Comparison of ENCODE assay signal across 9 cellular contexts in genomic region chrX:14673764-14674163, GRCh38.
A peak's percentile ranks its signal among the peaks of the same experiment; 100 is the strongest.
DNase-seq lines count a peak whose midpoint lies in the region; ATAC-seq lines count a peak whose summit lies in the region.
"Had no signal": no experiment of that assay in that cellular context is flagged by ENCODE, and none has a peak within 500 bp of the region (broad histone marks: within the 10 kb centered on the region; RNA-seq: fewer than 3 reads in every experiment).

No MANE protein-coding gene starts in this region.

- H3K4me3 Mint-ChIP-seq in stimulated activated naive CD8-positive, alpha-beta T cell treated with anti-CD3 and anti-CD28 coated beads, Interleukin-15, Interleukin-2, amounts not matched to agents 100 ng/mL and 50 ng/mL, for 24 hours = no peak overlapping the region
- no peak overlapping the region for H3K4me3 Mint-ChIP-seq in naive thymus-derived CD4-positive, alpha-beta T cell

- CTCF ChIA-PET in naive thymus-derived CD4-positive, alpha-beta T cell (lab: Charles Lee) = no interaction called here

- peak overlapping the region; percentile 58 for H3K27ac Mint-ChIP-seq in stimulated activated naive CD8-positive, alpha-beta T cell treated with anti-CD3 and anti-CD28 coated beads, Interleukin-15, Interleukin-2, amounts not matched to agents 100 ng/mL and 50 ng/mL, for 24 hours
- no peak overlapping the region for H3K27ac Mint-ChIP-seq in naive thymus-derived CD4-positive, alpha-beta T cell

- H3K36me3 Mint-ChIP-seq in stimulated activated naive CD8-positive, alpha-beta T cell treated with anti-CD3 and anti-CD28 coated beads, Interleukin-15, Interleukin-2, amounts not matched to agents 100 ng/mL and 50 ng/mL, for 24 hours (ENCODE audit: low read depth) = no peaks in the 10 kb centered on the region
- H3K36me3 Mint-ChIP-seq in naive thymus-derived CD4-positive, alpha-beta T cell = no peaks in the 10 kb centered on the region

- H3K9me3 ChIP-seq in naive thymus-derived CD4-positive, alpha-beta T cell (ENCODE audit: control insufficient read depth in 2 of 3, low read length in 3 of 3) = no peaks in the 10 kb centered on the region

- DNase-seq in NCI-H1092 treated with DMSO at 0.1 percent for 48 hours (lab: John Stamatoyannopoulos, UW) (peak; percentile 9), dedifferentiated amniotic fluid mesenchymal stem cell (ENCODE audit: extremely low spot score) (peak; percentile 69), NCI-H2227 (lab: John Stamatoyannopoulos, UW; ENCODE audit: unreplicated experiment) (no peak)
- no peak for DNase-seq in naive thymus-derived CD4-positive, alpha-beta T cell

- H3K4me3 ChIP-seq in ACC112 (ENCODE audit: low read depth, low read length) = no peak overlapping the region
- no peak overlapping the region for H3K4me3 ChIP-seq in naive thymus-derived CD4-positive, alpha-beta T cell (ENCODE audit: low read length)

- H3K27ac ChIP-seq in ACC112 (ENCODE audit: low read depth, low read length) = 0 out of 2 replicates have a peak overlapping the region, but pooled peaks have one; percentile 18
- H3K27ac ChIP-seq in naive thymus-derived CD4-positive, alpha-beta T cell (ENCODE audit: low read depth, low read length) = no peak overlapping the region
- H3K27ac ChIP-seq: HL-60 had no signal

- no peak overlapping the region for H2AFZ ChIP-seq in ACC112 (ENCODE audit: low read length, unreplicated experiment)

- H3K4me1 ChIP-seq in ACC112 (ENCODE audit: control insufficient read depth, insufficient read depth, low read length, unreplicated experiment) = peaks cover 26% of the 10 kb centered on the region
- no peaks in the 10 kb centered on the region for H3K4me1 ChIP-seq in naive thymus-derived CD4-positive, alpha-beta T cell (ENCODE audit: control insufficient read depth in 2 of 2, insufficient read depth in 2 of 2, low read length in 2 of 2)

- H3K27me3 Mint-ChIP-seq in stimulated activated naive CD8-positive, alpha-beta T cell treated with anti-CD3 and anti-CD28 coated beads, Interleukin-15, Interleukin-2, amounts not matched to agents 100 ng/mL and 50 ng/mL, for 24 hours = no peaks in the 10 kb centered on the region
- no peaks in the 10 kb centered on the region for H3K27me3 Mint-ChIP-seq in naive thymus-derived CD4-positive, alpha-beta T cell

- peak; percentile 94 for ATAC-seq in GM18498 (IDR thresholded peaks at IDR 0.05; ENCODE audit: unreplicated experiment)
- peak; percentile 95 for ATAC-seq in HG02610 (IDR thresholded peaks at IDR 0.05; ENCODE audit: unreplicated experiment)
- no peak for ATAC-seq in naive thymus-derived CD4-positive, alpha-beta T cell

- H3K9me3 Mint-ChIP-seq in stimulated activated naive CD8-positive, alpha-beta T cell treated with anti-CD3 and anti-CD28 coated beads, Interleukin-15, Interleukin-2, amounts not matched to agents 100 ng/mL and 50 ng/mL, for 24 hours = no peaks in the 10 kb centered on the region
- no peaks in the 10 kb centered on the region for H3K9me3 Mint-ChIP-seq in naive thymus-derived CD4-positive, alpha-beta T cell

- intact Hi-C loops in naive thymus-derived CD4-positive, alpha-beta T cell (cut with micrococcal nuclease) = no loop called here

- no peaks in the 10 kb centered on the region for H3K79me2 ChIP-seq in ACC112 (ENCODE audit: control insufficient read depth, insufficient read depth, low read length, unreplicated experiment)

- no peaks in the 10 kb centered on the region for H3K27me3 ChIP-seq in ACC112 (ENCODE audit: insufficient read depth, low read length)
- no peaks in the 10 kb centered on the region for H3K27me3 ChIP-seq in naive thymus-derived CD4-positive, alpha-beta T cell (ENCODE audit: control insufficient read depth in 2 of 2, insufficient read depth in 2 of 2, low read length in 2 of 2)

- peaks cover 10% of the 10 kb centered on the region for H3K4me1 Mint-ChIP-seq in stimulated activated naive CD8-positive, alpha-beta T cell treated with anti-CD3 and anti-CD28 coated beads, Interleukin-15, Interleukin-2, amounts not matched to agents 100 ng/mL and 50 ng/mL, for 24 hours (ENCODE audit: low read depth)
- peaks cover 0 to 9% (median 0%) of the 10 kb centered on the region in 7 donors for H3K4me1 Mint-ChIP-seq in naive thymus-derived CD4-positive, alpha-beta T cell

- POLR2A ChIA-PET in naive thymus-derived CD4-positive, alpha-beta T cell (lab: Charles Lee) = no interaction called here

- H3K36me3 ChIP-seq in ACC112 (ENCODE audit: insufficient read depth, low read length) = no peaks in the 10 kb centered on the region
- no peaks in the 10 kb centered on the region for H3K36me3 ChIP-seq in naive thymus-derived CD4-positive, alpha-beta T cell (ENCODE audit: control insufficient read depth in 2 of 3, insufficient read depth in 3 of 3, low read length in 3 of 3)

Comparison
In these comparisons a context has a peak if more than half of its experiments do, and no peak if none do; other contexts are left out.
1. DNase-seq: peak in NCI-H1092 treated with DMSO at 0.1 percent for 48 hours (single experiment) and dedifferentiated amniotic fluid mesenchymal stem cell (single experiment); none in naive thymus-derived CD4-positive, alpha-beta T cell (0 of 9) and NCI-H2227 (single experiment).